24 cellular contexts compared by ENCODE assay signal in the genomic region with DNA sequence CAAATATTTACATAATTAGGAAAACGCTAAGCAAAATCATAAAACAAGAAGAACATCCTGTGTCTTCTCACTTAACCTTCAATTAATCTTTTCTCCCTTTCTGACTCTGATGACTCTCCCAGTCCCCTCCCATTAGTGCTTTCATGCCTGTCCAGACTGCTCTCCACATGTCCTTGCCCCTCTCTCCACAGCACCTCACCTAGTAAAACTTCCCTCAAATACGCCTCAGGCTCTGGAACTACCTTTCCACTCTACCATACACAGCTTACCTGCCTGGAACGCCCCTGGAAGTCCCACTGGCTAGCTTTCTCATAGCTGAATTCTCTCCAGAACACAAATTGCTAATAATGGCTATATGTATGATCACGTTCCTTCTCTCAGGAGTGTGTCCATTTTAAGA. TPM values are rescaled to one million over a fixed set of nuclear protein-coding genes. Genes with fewer than 3 reads are reported as not detected.
"Had no signal": no experiment of that assay in that cellular context is flagged by ENCODE, and none has a peak within 500 bp of the region (broad histone marks: within the 10 kb centered on the region; RNA-seq: fewer than 3 reads in every experiment).

No MANE protein-coding gene starts in this region.

- ATAC-seq: heart left ventricle; left lobe of liver; mucosa of descending colon; naive thymus-derived CD8-positive, alpha-beta T cell had no signal

- H3K27ac ChIP-seq: dorsolateral prefrontal cortex, heart left ventricle, neutrophil, right atrium auricular region, sigmoid colon, skin epidermis, stomach, thoracic aorta had no signal

- H3K4me3 ChIP-seq: dorsolateral prefrontal cortex, heart left ventricle, mucosa of descending colon, right atrium auricular region, sigmoid colon, skin epidermis, stomach, thoracic aorta had no signal

- H3K4me1 ChIP-seq: heart left ventricle, right atrium auricular region, sigmoid colon, stomach had no signal

- H3K27ac Mint-ChIP-seq: naive thymus-derived CD8-positive, alpha-beta T cell had no signal

- H3K36me3 Mint-ChIP-seq: naive thymus-derived CD8-positive, alpha-beta T cell had no signal

- H3K36me3 ChIP-seq: heart left ventricle, neutrophil, right atrium auricular region, sigmoid colon, stomach, thoracic aorta had no signal

- H3K4me1 Mint-ChIP-seq: naive thymus-derived CD8-positive, alpha-beta T cell had no signal

- H3K27me3 ChIP-seq: dorsolateral prefrontal cortex, heart left ventricle, neutrophil, right atrium auricular region, sigmoid colon, stomach had no signal

- H3K4me3 Mint-ChIP-seq: naive thymus-derived CD8-positive, alpha-beta T cell had no signal

- DNase-seq: cortex of kidney; dorsolateral prefrontal cortex; effector CD8-positive, alpha-beta T cell; foreskin melanocyte; heart left ventricle; hippocampal formation; mucosa of descending colon; naive thymus-derived CD8-positive, alpha-beta T cell; posterior cingulate gyrus; sigmoid colon; stimulated activated CD4-positive, alpha-beta T cell treated with anti-CD3 and anti-CD28 coated beads, Interleukin-2, amount 100 ng/mL, for 24 hours; stimulated activated CD4-positive, alpha-beta T cell treated with anti-CD3 and anti-CD28 coated beads, Interleukin-4, amount 100 ng/mL, for 4 hours; stimulated activated naive CD4-positive, alpha-beta T cell; stomach; substantia nigra; trophoblast cell had no signal

RNA-seq across cellular contexts. Expression of gene SLC5A8, which starts 44.7 kb away (rescaled TPM):
- total RNA-seq: epithelial cell of proximal tubule; heart left ventricle; left lobe of liver; naive thymus-derived CD8-positive, alpha-beta T cell; osteocyte; right atrium auricular region; sigmoid colon; thoracic aorta had no signal
- polyA plus RNA-seq: heart left ventricle; naive thymus-derived CD8-positive, alpha-beta T cell; urinary bladder had no signal
